Comparison of ENCODE assay signal across 17 cellular contexts in the genomic region with DNA sequence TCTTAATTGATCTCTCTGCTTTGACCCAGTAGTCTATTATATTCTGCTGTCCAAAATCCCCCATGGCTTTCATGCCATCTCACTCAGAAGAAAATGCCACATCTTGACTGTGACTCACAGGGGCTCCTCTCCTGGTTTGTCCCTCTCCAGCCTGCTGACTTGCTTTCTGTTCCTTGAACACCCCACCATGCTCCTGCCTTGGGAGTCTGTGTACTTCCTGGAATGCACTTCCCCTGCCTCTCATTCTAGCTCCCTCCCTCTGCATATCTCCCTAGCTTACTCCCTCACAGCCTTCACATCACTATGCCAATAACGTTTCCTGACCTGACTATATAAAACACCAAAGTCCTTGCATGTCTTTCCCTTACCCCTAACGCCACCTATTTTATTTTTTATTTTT.
DNase-seq lines count a peak whose midpoint lies in the region; ATAC-seq, FAIRE-seq and TF ChIP-seq lines count a peak whose summit lies in the region.
"Had no signal": no experiment of that assay in that cellular context is flagged by ENCODE, and none has a peak within 500 bp of the region (broad histone marks: within the 10 kb centered on the region; RNA-seq: fewer than 3 reads in every experiment).

No MANE protein-coding gene starts in this region.

- no peaks in the 10 kb centered on the region for H3K79me2 ChIP-seq in HepG2 (ENCODE audit: insufficient read depth, low read length)

- no TSS peak for BruUV-seq in HepG2 (replicated peaks; lab: Mats Ljungman, UMichigan)

- H2AFZ ChIP-seq in HepG2 (ENCODE audit: low read length), result no peak overlapping the region

- no peak for TF ChIP-seq RAD21 in HepG2 (CRISPR knock-in tag; IDR thresholded peaks at IDR 0.05)

- H3K9me3 ChIP-seq in right lobe of liver (no peaks in the 10 kb centered on the region), HepG2 (ENCODE audit: low read length) (peaks cover 10% of the 10 kb centered on the region; the same call in 1 of the 2 replicates), adipocyte (ENCODE audit: control insufficient read depth, low read length) (no peaks in the 10 kb centered on the region)
- H3K9me3 ChIP-seq: left lung, testis had no signal

- no peak overlapping the region for H3K4me2 ChIP-seq in HepG2 (ENCODE audit: low read depth, low read length)

- no peak for FAIRE-seq in HepG2 (lab: Jason Lieb, UNC)

- H3K27ac ChIP-seq in right lobe of liver (peak overlapping the region in 1 of 3 donors; percentile 25), HepG2 (ENCODE audit: extremely low read length, insufficient read depth, low read length) (no peak overlapping the region)
- H3K27ac ChIP-seq: testis had no signal

- H3K27me3 ChIP-seq in right lobe of liver (no peaks in the 10 kb centered on the region), HepG2 (ENCODE audit: control insufficient read depth in 1 of 2, insufficient read depth in 2 of 2, low read length in 2 of 2) (no peaks in the 10 kb centered on the region), adipocyte (replicated peaks; ENCODE audit: control insufficient read depth, insufficient read depth, low read length) (no peaks in the 10 kb centered on the region)
- H3K27me3 ChIP-seq: left lung, testis had no signal

- in situ Hi-C loops in HepG2 (cut with HindIII; ENCODE audit: extremely low pct_ligation_motif_present, low pct_unique_long_range_greater_than_20kb) (no loop called here), G401 (cut with HindIII; ENCODE audit: low sequenced_read_pairs) (no loop called here)

- 34% methylated on average over 2 of the region's 2 CpGs for WGBS in right lobe of liver (ENCODE audit: insufficient coverage, low coverage, low lambda C conversion rate, missing lambda C conversion rate)
- 1% methylated on average over 2 of the region's 2 CpGs for WGBS in HepG2 (ENCODE audit: low lambda C conversion rate)

- no peak for TF ChIP-seq POLR2A in right lobe of liver (IDR thresholded peaks at IDR 0.05)
- TF ChIP-seq POLR2A in HepG2 (IDR thresholded peaks at IDR 0.05; ENCODE audit: insufficient read depth in 1 of 2, low read depth in 2 of 2, low read length in 2 of 2), result no peak

- H3K36me3 ChIP-seq in right lobe of liver, result no peaks in the 10 kb centered on the region
- no peaks in the 10 kb centered on the region for H3K36me3 ChIP-seq in HepG2 (replicated peaks in 1 of 2; ENCODE audit: control insufficient read depth in 1 of 2, insufficient read depth in 2 of 2, low read length in 2 of 2)
- no peaks in the 10 kb centered on the region for H3K36me3 ChIP-seq in adipocyte (ENCODE audit: control insufficient read depth, insufficient read depth, low read length, severe bottlenecking)
- H3K36me3 ChIP-seq: left lung had no signal

- H4K20me1 ChIP-seq in HepG2 (ENCODE audit: insufficient read depth, low read length), result no peaks in the 10 kb centered on the region

- TF ChIP-seq CTCF in right lobe of liver (IDR thresholded peaks at IDR 0.05), result no peak
- TF ChIP-seq CTCF in HepG2 (CRISPR knock-in tag; IDR thresholded peaks at IDR 0.05), result no peak

- peaks cover 0 to 2% (median 0%) of the 10 kb centered on the region in 4 donors for H3K4me1 ChIP-seq in right lobe of liver
- H3K4me1 ChIP-seq in HepG2 (ENCODE audit: insufficient read depth, low read length), result no peaks in the 10 kb centered on the region
- peaks cover 39% of the 10 kb centered on the region for H3K4me1 ChIP-seq in adipocyte (ENCODE audit: control insufficient read depth, insufficient read depth, low read length)

- POLR2A ChIA-PET in HepG2 (lab: Yijun Ruan, JAX), result no interaction called here

- TF ChIP-seq EP300 in HepG2 (IDR thresholded peaks at IDR 0.05; ENCODE audit: low read depth in 2 of 2, low read length in 2 of 2) (no peak), HepG2 (CRISPR knock-in tag; IDR thresholded peaks at IDR 0.05; ENCODE audit: borderline replicate concordance) (no peak)

- H3K4me3 ChIP-seq in right lobe of liver (no peak overlapping the region), HepG2 (replicated peaks in 1 of 3; ENCODE audit: insufficient read depth in 1 of 3, low read depth in 2 of 3, low read length in 3 of 3) (no peak overlapping the region), adipocyte (ENCODE audit: low read length) (no peak overlapping the region)
- H3K4me3 ChIP-seq: left lung, testis had no signal

- CTCF ChIA-PET in HepG2 (lab: Yijun Ruan, JAX; ENCODE audit: low intra/inter-chr PET ratio, low total read pairs), result no interaction called here

- no peak overlapping the region for H3K9ac ChIP-seq in HepG2 (ENCODE audit: insufficient read depth, low read depth, low read length)
- peak overlapping the region; percentile 40 for H3K9ac ChIP-seq in adipocyte (ENCODE audit: low read length)

- ATAC-seq in right lobe of liver (peak in 3 of 4 donors; percentile 27 to 59 (median 57)), HepG2 (no peak), GM18870 (IDR thresholded peaks at IDR 0.05; ENCODE audit: unreplicated experiment) (no peak), GM18519 (IDR thresholded peaks at IDR 0.05; ENCODE audit: low FRiP score, unreplicated experiment) (no peak)
- ATAC-seq: natural killer cell treated with Interleukin-12 subunit alpha and Interleukin-12 subunit beta and Interleukin-15 and Interleukin-18, amount 100 ng/mL, for 72 hours had no signal

- intact Hi-C loops in right lobe of liver (cut with DNase I) (no loop called here), HepG2 (cut with micrococcal nuclease; ENCODE audit: unreplicated experiment) (no loop called here)

- DNase-seq in right lobe of liver (no peak), HepG2 (ENCODE audit: low spot score) (no peak), adipocyte (ENCODE audit: low read depth) (peak; percentile 13), iris pigment epithelial cell (ENCODE audit: low read depth) (peak; percentile 41), G401 (ENCODE audit: low spot score) (no peak), cortex of kidney (lab: John Stamatoyannopoulos, UW) (no peak)
- DNase-seq: activated naive CD8-positive, alpha-beta T cell treated with anti-CD3 and anti-CD28 coated beads for 36 hours; Calu3; left lung; NCI-H748 treated with DMSO at 0.1 percent for 48 hours; retina; RPMI8226; stimulated activated CD8-positive, alpha-beta memory T cell treated with anti-CD3 and anti-CD28 coated beads, Interleukin-4, amount 100 ng/mL, for 48 hours; testis had no signal

TF ChIP-seq in HepG2, 621 proteins besides CTCF, POLR2A, EP300 and RAD21 (continues in another document):
- TF ChIP-seq JUNB (CRISPR knock-in tag; IDR thresholded peaks at IDR 0.05; ENCODE audit: borderline replicate concordance) (no peak), KLF9 (CRISPR knock-in tag; IDR thresholded peaks at IDR 0.05; ENCODE audit: low read depth) (no peak), HOXA5 (CRISPR knock-in tag; IDR thresholded peaks at IDR 0.05) (no peak), ZNF296 (CRISPR knock-in tag; conservative IDR thresholded peaks at IDR 0.05) (no peak), RORA (CRISPR knock-in tag; IDR thresholded peaks at IDR 0.05) (no peak)
- TF ChIP-seq, protein P1, sequence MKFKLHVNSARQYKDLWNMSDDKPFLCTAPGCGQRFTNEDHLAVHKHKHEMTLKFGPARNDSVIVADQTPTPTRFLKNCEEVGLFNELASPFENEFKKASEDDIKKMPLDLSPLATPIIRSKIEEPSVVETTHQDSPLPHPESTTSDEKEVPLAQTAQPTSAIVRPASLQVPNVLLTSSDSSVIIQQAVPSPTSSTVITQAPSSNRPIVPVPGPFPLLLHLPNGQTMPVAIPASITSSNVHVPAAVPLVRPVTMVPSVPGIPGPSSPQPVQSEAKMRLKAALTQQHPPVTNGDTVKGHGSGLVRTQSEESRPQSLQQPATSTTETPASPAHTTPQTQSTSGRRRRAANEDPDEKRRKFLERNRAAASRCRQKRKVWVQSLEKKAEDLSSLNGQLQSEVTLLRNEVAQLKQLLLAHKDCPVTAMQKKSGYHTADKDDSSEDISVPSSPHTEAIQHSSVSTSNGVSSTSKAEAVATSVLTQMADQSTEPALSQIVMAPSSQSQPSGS (CRISPR knock-in tag; IDR thresholded peaks at IDR 0.05), result no peak
- TF ChIP-seq, protein P2, sequence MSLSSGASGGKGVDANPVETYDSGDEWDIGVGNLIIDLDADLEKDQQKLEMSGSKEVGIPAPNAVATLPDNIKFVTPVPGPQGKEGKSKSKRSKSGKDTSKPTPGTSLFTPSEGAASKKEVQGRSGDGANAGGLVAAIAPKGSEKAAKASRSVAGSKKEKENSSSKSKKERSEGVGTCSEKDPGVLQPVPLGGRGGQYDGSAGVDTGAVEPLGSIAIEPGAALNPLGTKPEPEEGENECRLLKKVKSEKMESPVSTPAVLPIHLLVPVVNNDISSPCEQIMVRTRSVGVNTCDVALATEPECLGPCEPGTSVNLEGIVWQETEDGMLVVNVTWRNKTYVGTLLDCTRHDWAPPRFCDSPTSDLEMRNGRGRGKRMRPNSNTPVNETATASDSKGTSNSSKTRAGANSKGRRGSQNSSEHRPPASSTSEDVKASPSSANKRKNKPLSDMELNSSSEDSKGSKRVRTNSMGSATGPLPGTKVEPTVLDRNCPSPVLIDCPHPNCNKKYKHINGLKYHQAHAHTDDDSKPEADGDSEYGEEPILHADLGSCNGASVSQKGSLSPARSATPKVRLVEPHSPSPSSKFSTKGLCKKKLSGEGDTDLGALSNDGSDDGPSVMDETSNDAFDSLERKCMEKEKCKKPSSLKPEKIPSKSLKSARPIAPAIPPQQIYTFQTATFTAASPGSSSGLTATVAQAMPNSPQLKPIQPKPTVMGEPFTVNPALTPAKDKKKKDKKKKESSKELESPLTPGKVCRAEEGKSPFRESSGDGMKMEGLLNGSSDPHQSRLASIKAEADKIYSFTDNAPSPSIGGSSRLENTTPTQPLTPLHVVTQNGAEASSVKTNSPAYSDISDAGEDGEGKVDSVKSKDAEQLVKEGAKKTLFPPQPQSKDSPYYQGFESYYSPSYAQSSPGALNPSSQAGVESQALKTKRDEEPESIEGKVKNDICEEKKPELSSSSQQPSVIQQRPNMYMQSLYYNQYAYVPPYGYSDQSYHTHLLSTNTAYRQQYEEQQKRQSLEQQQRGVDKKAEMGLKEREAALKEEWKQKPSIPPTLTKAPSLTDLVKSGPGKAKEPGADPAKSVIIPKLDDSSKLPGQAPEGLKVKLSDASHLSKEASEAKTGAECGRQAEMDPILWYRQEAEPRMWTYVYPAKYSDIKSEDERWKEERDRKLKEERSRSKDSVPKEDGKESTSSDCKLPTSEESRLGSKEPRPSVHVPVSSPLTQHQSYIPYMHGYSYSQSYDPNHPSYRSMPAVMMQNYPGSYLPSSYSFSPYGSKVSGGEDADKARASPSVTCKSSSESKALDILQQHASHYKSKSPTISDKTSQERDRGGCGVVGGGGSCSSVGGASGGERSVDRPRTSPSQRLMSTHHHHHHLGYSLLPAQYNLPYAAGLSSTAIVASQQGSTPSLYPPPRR (CRISPR knock-in tag; IDR thresholded peaks at IDR 0.05; ENCODE audit: borderline replicate concordance), result no peak
- TF ChIP-seq, protein P3, sequence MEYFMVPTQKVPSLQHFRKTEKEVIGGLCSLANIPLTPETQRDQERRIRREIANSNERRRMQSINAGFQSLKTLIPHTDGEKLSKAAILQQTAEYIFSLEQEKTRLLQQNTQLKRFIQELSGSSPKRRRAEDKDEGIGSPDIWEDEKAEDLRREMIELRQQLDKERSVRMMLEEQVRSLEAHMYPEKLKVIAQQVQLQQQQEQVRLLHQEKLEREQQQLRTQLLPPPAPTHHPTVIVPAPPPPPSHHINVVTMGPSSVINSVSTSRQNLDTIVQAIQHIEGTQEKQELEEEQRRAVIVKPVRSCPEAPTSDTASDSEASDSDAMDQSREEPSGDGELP (IDR thresholded peaks at IDR 0.05; ENCODE audit: borderline replicate concordance, low read depth), result no peak

Comparison
In these comparisons a context has a peak if more than half of its experiments do, and no peak if none do; other contexts are left out.
1. ATAC-seq: peak in right lobe of liver (3 of 4); none in HepG2 (single experiment), GM18870 (single experiment) and GM18519 (single experiment).
2. DNase-seq: peak in adipocyte (single experiment) and iris pigment epithelial cell (single experiment); none in right lobe of liver (0 of 3), HepG2 (single experiment), G401 (single experiment) and cortex of kidney (single experiment).